ENCODE assay signal across 23 cellular contexts in the genomic region with DNA sequence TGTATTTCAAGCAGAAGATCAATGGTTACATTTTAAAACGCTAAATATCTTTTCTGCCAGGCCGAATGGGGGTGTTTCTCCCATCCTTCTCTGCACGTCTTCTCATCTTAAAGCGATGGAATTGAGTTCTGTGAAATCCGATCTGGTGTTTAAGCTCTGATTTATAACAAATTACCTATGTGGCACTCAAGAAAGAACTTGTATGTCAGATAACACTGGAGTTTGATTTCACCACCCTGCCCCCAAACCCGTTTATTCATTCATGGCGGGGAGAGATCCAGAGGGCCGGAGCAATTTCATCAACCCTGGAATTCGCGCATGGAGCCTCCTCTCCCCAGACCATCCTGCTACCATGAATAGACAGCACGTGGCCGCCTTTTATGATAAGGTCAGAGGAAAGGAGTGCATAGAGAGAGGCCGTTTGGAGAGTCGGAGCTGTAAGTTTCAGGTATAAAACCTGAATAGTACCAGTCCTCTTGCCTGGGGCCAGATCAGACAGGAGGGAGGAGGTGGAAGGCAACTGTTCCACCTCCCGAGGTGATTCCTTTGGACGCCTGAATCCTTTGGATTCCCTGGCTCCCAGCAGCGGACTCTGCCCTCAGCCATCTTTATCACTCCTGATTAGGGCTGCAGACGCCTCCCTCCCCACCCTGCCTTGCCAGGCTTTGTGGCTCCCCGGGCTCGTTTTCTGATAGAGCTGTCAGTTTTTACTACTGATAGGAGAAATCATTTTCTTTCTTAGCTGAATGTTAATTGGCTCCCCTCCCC. TPM values are rescaled to one million over a fixed set of nuclear protein-coding genes. Genes with fewer than 3 reads are reported as not detected.
A peak's percentile ranks its signal among the peaks of the same experiment; 100 is the strongest.
DNase-seq lines count a peak whose midpoint lies in the region; ATAC-seq, FAIRE-seq and TF ChIP-seq lines count a peak whose summit lies in the region.
"Had no signal": no experiment of that assay in that cellular context is flagged by ENCODE, and none has a peak within 500 bp of the region (broad histone marks: within the 10 kb centered on the region; RNA-seq: fewer than 3 reads in every experiment).

No MANE protein-coding gene starts in this region.

- no peaks in the 10 kb centered on the region for H3K9me3 ChIP-seq in sigmoid colon
- H3K9me3 ChIP-seq: breast epithelium, ovary, right lobe of liver had no signal

- no peak for FAIRE-seq in HTR-8/SVneo (lab: Jason Lieb, UNC)
- FAIRE-seq: endothelial cell of umbilical vein had no signal

- intact Hi-C loops in sigmoid colon (cut with DNase I): no loop called here

- POLR2A ChIA-PET in activated naive CD8-positive, alpha-beta T cell treated with anti-CD3 and anti-CD28 coated beads, Interleukin-2, amount 10 ng/mL, durations not matched to agents 7 days and 5 days (lab: Charles Lee): no interaction called here

- no peaks in the 10 kb centered on the region for H3K4me1 ChIP-seq in sigmoid colon
- H3K4me1 ChIP-seq: breast epithelium, right lobe of liver had no signal

- no peaks in the 10 kb centered on the region for H3K36me3 Mint-ChIP-seq in activated naive CD8-positive, alpha-beta T cell treated with anti-CD3 and anti-CD28 coated beads, Interleukin-2, amount 10 ng/mL, durations not matched to agents 7 days and 5 days
- H3K36me3 Mint-ChIP-seq in activated naive CD8-positive, alpha-beta T cell treated with anti-CD3 and anti-CD28 coated beads for 36 hours: no peaks in the 10 kb centered on the region
- H3K36me3 Mint-ChIP-seq: CD14-positive monocyte; naive thymus-derived CD4-positive, alpha-beta T cell had no signal

- no peak for TF ChIP-seq EP300 in sigmoid colon (IDR thresholded peaks at IDR 0.05)

- 32 to 46% methylated on average over 20 of the region's 20 CpGs for WGBS in sigmoid colon, 2 donors

- no peak overlapping the region for H3K4me3 ChIP-seq in sigmoid colon
- H3K4me3 ChIP-seq: breast epithelium, GM23248, ovary, right lobe of liver had no signal

- no peak overlapping the region for H3K4me3 Mint-ChIP-seq in activated naive CD8-positive, alpha-beta T cell treated with anti-CD3 and anti-CD28 coated beads, Interleukin-2, amount 10 ng/mL, durations not matched to agents 7 days and 5 days
- no peak overlapping the region for H3K4me3 Mint-ChIP-seq in activated naive CD8-positive, alpha-beta T cell treated with anti-CD3 and anti-CD28 coated beads for 36 hours
- H3K4me3 Mint-ChIP-seq: activated naive CD8-positive, alpha-beta T cell treated with anti-CD3 and anti-CD28 coated beads, Interleukin-2, amount 50 U/mL, for 24 hours; CD14-positive monocyte; naive thymus-derived CD4-positive, alpha-beta T cell had no signal

- peak overlapping the region; percentile 40 for H3K27ac Mint-ChIP-seq in activated naive CD8-positive, alpha-beta T cell treated with anti-CD3 and anti-CD28 coated beads, Interleukin-2, amount 10 ng/mL, durations not matched to agents 7 days and 5 days
- no peak overlapping the region for H3K27ac Mint-ChIP-seq in activated naive CD8-positive, alpha-beta T cell treated with anti-CD3 and anti-CD28 coated beads for 36 hours
- H3K27ac Mint-ChIP-seq: activated naive CD8-positive, alpha-beta T cell treated with anti-CD3 and anti-CD28 coated beads, Interleukin-2, amount 50 U/mL, for 24 hours; activated T-helper 2 cell treated with anti-CD3 and anti-CD28 coated beads, Interferon-gamma antibody, Interleukin-2, Interleukin-4, amounts not matched to agents 10 μg/mL and 5 μg/mL and 100 μg/mL, durations not matched to agents 14 hours and 24 hours and 36 hours had no signal

- no peak for DNase-seq in activated naive CD8-positive, alpha-beta T cell treated with anti-CD3 and anti-CD28 coated beads, Interleukin-2, amount 10 ng/mL, durations not matched to agents 7 days and 5 days
- no peak for DNase-seq in activated naive CD8-positive, alpha-beta T cell treated with anti-CD3 and anti-CD28 coated beads for 36 hours
- DNase-seq in NCI-H226: peak; percentile 26
- DNase-seq in iPS-NIHi7 (ENCODE audit: extremely low spot score): peak; percentile 50
- peak; percentile 36 for DNase-seq in sigmoid colon
- DNase-seq in GM20000 (ENCODE audit: low spot score): no peak
- DNase-seq in superior temporal gyrus (ENCODE audit: extremely low spot score): no peak
- DNase-seq in HTR-8/SVneo (ENCODE audit: insufficient read length, low spot score): no peak
- DNase-seq: ACHN; activated CD4-positive, alpha-beta T cell treated with anti-CD3 and anti-CD28 coated beads, Interleukin-2, amount 50 U/mL, for 1 hour; activated naive CD8-positive, alpha-beta T cell treated with anti-CD3 and anti-CD28 coated beads, Interleukin-2, amount 50 U/mL, for 24 hours; dermis blood vessel endothelial cell; DMS 273 treated with DMSO at 0.1 percent for 48 hours; GM23248; naive thymus-derived CD4-positive, alpha-beta T cell; NCI-H2029 treated with DMSO at 0.1 percent for 48 hours; NCI-H524 treated with DMSO at 0.1 percent for 48 hours; ovary; right lobe of liver had no signal

- no peaks in the 10 kb centered on the region for H3K9me3 Mint-ChIP-seq in activated naive CD8-positive, alpha-beta T cell treated with anti-CD3 and anti-CD28 coated beads, Interleukin-2, amount 10 ng/mL, durations not matched to agents 7 days and 5 days
- H3K9me3 Mint-ChIP-seq in activated naive CD8-positive, alpha-beta T cell treated with anti-CD3 and anti-CD28 coated beads for 36 hours: no peaks in the 10 kb centered on the region
- H3K9me3 Mint-ChIP-seq: activated naive CD8-positive, alpha-beta T cell treated with anti-CD3 and anti-CD28 coated beads, Interleukin-2, amount 50 U/mL, for 24 hours; activated T-helper 2 cell treated with anti-CD3 and anti-CD28 coated beads, Interferon-gamma antibody, Interleukin-2, Interleukin-4, amounts not matched to agents 10 μg/mL and 5 μg/mL and 100 μg/mL, durations not matched to agents 14 hours and 24 hours and 36 hours had no signal

- H3K36me3 ChIP-seq in sigmoid colon: no peaks in the 10 kb centered on the region
- H3K36me3 ChIP-seq: breast epithelium, ovary, right lobe of liver had no signal

- no peak for TF ChIP-seq CTCF in sigmoid colon (IDR thresholded peaks at IDR 0.05)
- no peak for TF ChIP-seq CTCF in GM20000 (IDR thresholded peaks at IDR 0.05; ENCODE audit: extremely low read depth, missing control alignments)

- no peak overlapping the region for H3K27ac ChIP-seq in sigmoid colon
- H3K27ac ChIP-seq: breast epithelium, GM23248, ovary, right lobe of liver had no signal

- H3K4me1 Mint-ChIP-seq in activated naive CD8-positive, alpha-beta T cell treated with anti-CD3 and anti-CD28 coated beads, Interleukin-2, amount 10 ng/mL, durations not matched to agents 7 days and 5 days: no peaks in the 10 kb centered on the region
- H3K4me1 Mint-ChIP-seq in activated naive CD8-positive, alpha-beta T cell treated with anti-CD3 and anti-CD28 coated beads for 36 hours: no peaks in the 10 kb centered on the region
- H3K4me1 Mint-ChIP-seq: activated naive CD8-positive, alpha-beta T cell treated with anti-CD3 and anti-CD28 coated beads, Interleukin-2, amount 50 U/mL, for 24 hours; CD14-positive monocyte had no signal

- H3K27me3 ChIP-seq in sigmoid colon: peaks cover 0 to 25% (median 9%) of the 10 kb centered on the region in 3 donors
- H3K27me3 ChIP-seq: ovary, right lobe of liver had no signal

- H3K27me3 Mint-ChIP-seq in activated naive CD8-positive, alpha-beta T cell treated with anti-CD3 and anti-CD28 coated beads, Interleukin-2, amount 10 ng/mL, durations not matched to agents 7 days and 5 days: peaks cover 41% of the 10 kb centered on the region
- H3K27me3 Mint-ChIP-seq in activated naive CD8-positive, alpha-beta T cell treated with anti-CD3 and anti-CD28 coated beads for 36 hours: peaks cover 27% of the 10 kb centered on the region

- no peak for TF ChIP-seq POLR2A in sigmoid colon (IDR thresholded peaks at IDR 0.05)

- ATAC-seq in activated naive CD8-positive, alpha-beta T cell treated with anti-CD3 and anti-CD28 coated beads, Interleukin-2, amount 10 ng/mL, durations not matched to agents 7 days and 5 days (ENCODE audit: low read depth): no peak
- ATAC-seq: activated naive CD8-positive, alpha-beta T cell treated with anti-CD3 and anti-CD28 coated beads, Interleukin-2, amount 50 U/mL, for 24 hours; naive thymus-derived CD4-positive, alpha-beta T cell; right lobe of liver had no signal

RNA-seq across cellular contexts. Expression of a gene that starts 27.3 kb away (rescaled TPM):
- total RNA-seq in activated naive CD8-positive, alpha-beta T cell treated with anti-CD3 and anti-CD28 coated beads, Interleukin-2, amount 10 ng/mL, durations not matched to agents 7 days and 5 days: under 1 TPM; 0.22 to 0.26 TPM
- total RNA-seq in activated naive CD8-positive, alpha-beta T cell treated with anti-CD3 and anti-CD28 coated beads for 36 hours: under 1 TPM in 1 of 2 experiments, not detected in 1; 0.08 TPM
- 1 to 10 TPM; 1.8 to 2.5 (median 2.3) TPM for total RNA-seq in sigmoid colon
- polyA plus RNA-seq in sigmoid colon: 1 to 10 TPM; 1.2 to 3.1 (median 2.3) TPM
- total RNA-seq: dermis blood vessel endothelial cell, endothelial cell of umbilical vein, GM23248 had no signal
- polyA plus RNA-seq: endothelial cell of umbilical vein, GM23248 had no signal

Comparison
In these comparisons a context has a peak if more than half of its experiments do, and no peak if none do; other contexts are left out.
1. DNase-seq: peak in NCI-H226 (single experiment), iPS-NIHi7 (single experiment) and sigmoid colon (single experiment); none in activated naive CD8-positive, alpha-beta T cell treated with anti-CD3 and anti-CD28 coated beads, Interleukin-2, amount 10 ng/mL, durations not matched to agents 7 days and 5 days (single experiment), activated naive CD8-positive, alpha-beta T cell treated with anti-CD3 and anti-CD28 coated beads for 36 hours (single experiment), GM20000 (single experiment), superior temporal gyrus (single experiment) and HTR-8/SVneo (single experiment).